ENCODE assay signal across 14 cellular contexts in genomic region chr15:26867199-26868007, GRCh38. TPM values are rescaled to one million over a fixed set of nuclear protein-coding genes. Genes with fewer than 3 reads are reported as not detected.
DNase-seq lines count a peak whose midpoint lies in the region; ATAC-seq and TF ChIP-seq lines count a peak whose summit lies in the region.
"Had no signal": no experiment of that assay in that cellular context is flagged by ENCODE, and none has a peak within 500 bp of the region (broad histone marks: within the 10 kb centered on the region; RNA-seq: fewer than 3 reads in every experiment).

No MANE protein-coding gene starts in this region.

- H3K36me3 Mint-ChIP-seq in osteocyte (ENCODE audit: unreplicated experiment) = no peaks in the 10 kb centered on the region
- no peaks in the 10 kb centered on the region for H3K36me3 Mint-ChIP-seq in Calu3 (ENCODE audit: insufficient read depth, unreplicated experiment)
- H3K36me3 Mint-ChIP-seq: activated naive CD8-positive, alpha-beta T cell treated with anti-CD3 and anti-CD28 coated beads, Interleukin-2, amount 10 ng/mL, durations not matched to agents 7 days and 5 days had no signal

- TF ChIP-seq EP300 in gastroesophageal sphincter (IDR thresholded peaks at IDR 0.05) = no peak
- no peak for TF ChIP-seq EP300 in ovary (IDR thresholded peaks at IDR 0.05)

- H3K9me3 ChIP-seq in HUES48 (ENCODE audit: control insufficient read depth, insufficient read depth, low read length) (no peaks in the 10 kb centered on the region), gastroesophageal sphincter (no peaks in the 10 kb centered on the region), ovary (no peaks in the 10 kb centered on the region)

- no CpG with 5 or more reads among the region's 104 CpGs for WGBS in gastroesophageal sphincter (ENCODE audit: low coverage in 1 of 2), 2 donors
- 1 to 2% (median 1%) methylated on average over 55 to 103 of the region's 104 CpGs for WGBS in ovary, 3 donors

- TF ChIP-seq CTCF in C4-2B (conservative IDR thresholded peaks at IDR 0.05) (peak; percentile 68), gastroesophageal sphincter (IDR thresholded peaks at IDR 0.05) (no peak), osteocyte (IDR thresholded peaks at IDR 0.05) (no peak), Calu3 (IDR thresholded peaks at IDR 0.05; ENCODE audit: unreplicated experiment) (no peak), ovary (IDR thresholded peaks at IDR 0.05) (no peak)

- H3K36me3 ChIP-seq in HUES48 (ENCODE audit: control insufficient read depth, insufficient read depth, low read length) (no peaks in the 10 kb centered on the region), gastroesophageal sphincter (no peaks in the 10 kb centered on the region), ovary (no peaks in the 10 kb centered on the region)
- H3K36me3 ChIP-seq: spleen had no signal

- H3K27me3 ChIP-seq in HUES48 (ENCODE audit: control insufficient read depth, insufficient read depth, low read length) (peaks cover 44% of the 10 kb centered on the region), gastroesophageal sphincter (peaks cover 36% of the 10 kb centered on the region), ovary (no peaks in the 10 kb centered on the region)

- DNase-seq in osteocyte (ENCODE audit: extremely low spot score, unreplicated experiment) = no peak
- DNase-seq in Calu3 = no peak
- no peak for DNase-seq in ovary
- DNase-seq: activated naive CD8-positive, alpha-beta T cell treated with anti-CD3 and anti-CD28 coated beads, Interleukin-2, amount 10 ng/mL, durations not matched to agents 7 days and 5 days; DND-41; effector CD4-positive, alpha-beta T cell; OCI-M1; spleen had no signal

- BruUV-seq in Calu3 (replicated peaks; lab: Mats Ljungman, UMichigan) = no TSS peak

- H3K27me3 Mint-ChIP-seq in osteocyte (ENCODE audit: unreplicated experiment) = peaks cover 60% of the 10 kb centered on the region
- no peaks in the 10 kb centered on the region for H3K27me3 Mint-ChIP-seq in Calu3 (ENCODE audit: unreplicated experiment)

- peaks cover 8% of the 10 kb centered on the region for H3K4me1 Mint-ChIP-seq in osteocyte (ENCODE audit: unreplicated experiment)
- no peaks in the 10 kb centered on the region for H3K4me1 Mint-ChIP-seq in Calu3 (ENCODE audit: low read depth, unreplicated experiment)
- H3K4me1 Mint-ChIP-seq: activated naive CD8-positive, alpha-beta T cell treated with anti-CD3 and anti-CD28 coated beads, Interleukin-2, amount 10 ng/mL, durations not matched to agents 7 days and 5 days had no signal

- H3K9me3 Mint-ChIP-seq in osteocyte (ENCODE audit: unreplicated experiment) = no peaks in the 10 kb centered on the region
- H3K9me3 Mint-ChIP-seq in Calu3 (ENCODE audit: low read depth, unreplicated experiment) = no peaks in the 10 kb centered on the region
- H3K9me3 Mint-ChIP-seq: activated naive CD8-positive, alpha-beta T cell treated with anti-CD3 and anti-CD28 coated beads, Interleukin-2, amount 10 ng/mL, durations not matched to agents 7 days and 5 days; T-helper 2 cell treated with Interferon-gamma antibody and Interleukin-4, amounts not matched to agents 5 μg/mL and 100 μg/mL, for 36 hours had no signal

- ATAC-seq in gastroesophageal sphincter = peak; percentile 40
- no peak for ATAC-seq in HG02763 (IDR thresholded peaks at IDR 0.05; ENCODE audit: unreplicated experiment)
- ATAC-seq in GM19023 (IDR thresholded peaks at IDR 0.05; ENCODE audit: unreplicated experiment) = no peak

- H3K9ac ChIP-seq in HUES48 (ENCODE audit: low read depth, low read length) = peak overlapping the region; percentile 44; the same call in 1 of the 2 replicates

- peaks cover 10% of the 10 kb centered on the region; the same call in 1 of the 2 replicates for H3K4me1 ChIP-seq in HUES48 (ENCODE audit: control insufficient read depth, insufficient read depth, low read length)
- H3K4me1 ChIP-seq in gastroesophageal sphincter = peaks cover 0 to 45% (median 3%) of the 10 kb centered on the region in 3 donors
- H3K4me1 ChIP-seq in ovary (ENCODE audit: insufficient read depth) = no peaks in the 10 kb centered on the region

- H3K4me3 ChIP-seq in HUES48 (ENCODE audit: low read depth, low read length) (peak overlapping the region; percentile 72), gastroesophageal sphincter (peak overlapping the region; percentile 27 to 58), ovary (no peak overlapping the region)

- H3K27ac Mint-ChIP-seq in osteocyte (ENCODE audit: unreplicated experiment) = no peak overlapping the region
- no peak overlapping the region for H3K27ac Mint-ChIP-seq in Calu3 (ENCODE audit: unreplicated experiment)
- H3K27ac Mint-ChIP-seq: activated naive CD8-positive, alpha-beta T cell treated with anti-CD3 and anti-CD28 coated beads, Interleukin-2, amount 10 ng/mL, durations not matched to agents 7 days and 5 days; T-helper 2 cell treated with Interferon-gamma antibody and Interleukin-4, amounts not matched to agents 5 μg/mL and 100 μg/mL, for 36 hours had no signal

- H3K4me3 Mint-ChIP-seq in osteocyte (ENCODE audit: unreplicated experiment) (peak overlapping the region; percentile 26), Calu3 (ENCODE audit: low read depth, unreplicated experiment) (no peak overlapping the region)
- H3K4me3 Mint-ChIP-seq: activated naive CD8-positive, alpha-beta T cell treated with anti-CD3 and anti-CD28 coated beads, Interleukin-2, amount 10 ng/mL, durations not matched to agents 7 days and 5 days; T-helper 2 cell treated with Interferon-gamma antibody and Interleukin-4, amounts not matched to agents 5 μg/mL and 100 μg/mL, for 36 hours had no signal

- no peak overlapping the region for H3K27ac ChIP-seq in C4-2B
- no peak overlapping the region for H3K27ac ChIP-seq in HUES48 (ENCODE audit: low read depth, low read length)
- peak overlapping the region in 3 of 4 donors; percentile 41 to 91 (median 81) for H3K27ac ChIP-seq in gastroesophageal sphincter
- H3K27ac ChIP-seq in ovary = no peak overlapping the region
- H3K27ac ChIP-seq: spleen had no signal

- CTCF ChIA-PET in Calu3 (lab: Charles Lee) = no interaction called here

- no peak for TF ChIP-seq POLR2A in gastroesophageal sphincter (IDR thresholded peaks at IDR 0.05)
- no peak for TF ChIP-seq POLR2A in ovary (IDR thresholded peaks at IDR 0.05)

- intact Hi-C loops in Calu3 (cut with micrococcal nuclease; ENCODE audit: unreplicated experiment) = no loop called here
- intact Hi-C loops in ovary (cut with DNase I) = no loop called here

RNA-seq across cellular contexts. Expression of gene GABRA5, which starts 0.5 kb away (rescaled TPM):
- total RNA-seq in gastroesophageal sphincter = 100 to 1,000 TPM in 1 of 4 donors, 10 to 100 TPM in 1, 1 to 10 TPM in 2; 2.4 to 151 (median 33.7) TPM
- not detected in 2 replicates for total RNA-seq in osteocyte
- total RNA-seq in Calu3 (2022) = not detected in 2 replicates
- under 1 TPM in 1 of 7 donors, not detected in 6; 0.33 TPM for total RNA-seq in ovary
- not detected for polyA plus RNA-seq in ovary
- total RNA-seq: activated naive CD8-positive, alpha-beta T cell treated with anti-CD3 and anti-CD28 coated beads, Interleukin-2, amount 10 ng/mL, durations not matched to agents 7 days and 5 days had no signal

Comparison
In these comparisons a context has a peak if more than half of its experiments do, and no peak if none do; other contexts are left out.
1. H3K27ac ChIP-seq: peak in gastroesophageal sphincter (3 of 4); none in C4-2B (single experiment), HUES48 (single experiment) and ovary (0 of 2).